ENCODE assay signal across 13 cellular contexts in the genomic region with DNA sequence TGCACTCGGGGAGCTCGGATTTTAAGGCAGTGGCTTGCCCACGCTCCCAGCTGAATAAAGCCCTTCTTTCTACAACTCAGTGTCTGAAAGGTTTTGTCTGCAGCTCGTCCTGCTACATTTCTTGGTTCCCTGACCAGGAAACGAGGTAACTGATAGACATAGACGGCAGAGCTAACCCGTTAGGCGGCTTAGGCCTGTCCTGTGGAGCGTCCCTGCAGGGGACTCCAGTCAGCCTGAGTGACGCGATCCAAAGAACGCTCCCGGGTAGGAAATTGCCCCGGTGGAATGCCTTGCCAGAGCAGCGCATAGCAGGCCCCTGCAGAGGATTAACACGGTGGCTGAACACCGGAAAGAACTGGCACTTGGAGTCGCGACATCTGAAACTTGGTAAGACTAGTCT. TPM values are rescaled to one million over a fixed set of nuclear protein-coding genes. Genes with fewer than 3 reads are reported as not detected.
DNase-seq lines count a peak whose midpoint lies in the region; ATAC-seq and TF ChIP-seq lines count a peak whose summit lies in the region.
"Had no signal": no experiment of that assay in that cellular context is flagged by ENCODE, and none has a peak within 500 bp of the region (broad histone marks: within the 10 kb centered on the region; RNA-seq: fewer than 3 reads in every experiment).

No MANE protein-coding gene starts in this region.

- no peak overlapping the region for H2BK5ac ChIP-seq in mesendoderm (ENCODE audit: low read length)

- H2AK5ac ChIP-seq in mesendoderm (ENCODE audit: low read length), result no peak overlapping the region

- no peak overlapping the region for H3K4me3 ChIP-seq in mesendoderm (ENCODE audit: low read length)
- no peak overlapping the region for H3K4me3 ChIP-seq in suprapubic skin
- H3K4me3 ChIP-seq: SJSA1 had no signal

- no peaks in the 10 kb centered on the region for H3K27me3 Mint-ChIP-seq in stimulated activated naive CD8-positive, alpha-beta T cell treated with anti-CD3 and anti-CD28 coated beads, Interleukin-15, amount 100 ng/mL, for 72 hours
- H3K27me3 Mint-ChIP-seq: effector memory CD8-positive, alpha-beta T cell had no signal

- H3K4me1 ChIP-seq in foreskin keratinocyte (no peaks in the 10 kb centered on the region), mesendoderm (ENCODE audit: control insufficient read depth, low read depth, low read length) (no peaks in the 10 kb centered on the region), suprapubic skin (peaks cover 31% of the 10 kb centered on the region)
- H3K4me1 ChIP-seq: SJSA1 had no signal

- no peak for TF ChIP-seq EP300 in suprapubic skin (IDR thresholded peaks at IDR 0.05)

- H3K27me3 ChIP-seq in foreskin keratinocyte (no peaks in the 10 kb centered on the region), mesendoderm (ENCODE audit: insufficient read depth, low read length, poor library complexity) (no peaks in the 10 kb centered on the region), suprapubic skin (no peaks in the 10 kb centered on the region)
- H3K27me3 ChIP-seq: SJSA1 had no signal

- peaks cover 4% of the 10 kb centered on the region for H3K4me1 Mint-ChIP-seq in stimulated activated naive CD8-positive, alpha-beta T cell treated with anti-CD3 and anti-CD28 coated beads, Interleukin-15, amount 100 ng/mL, for 72 hours

- H3K4me2 ChIP-seq in mesendoderm (ENCODE audit: low read length), result no peak overlapping the region

- peak overlapping the region; percentile 68 for H3K56ac ChIP-seq in mesendoderm (ENCODE audit: low read length)

- DNase-seq in foreskin keratinocyte (peak in 1 of 2 donors; percentile 37), mesendoderm (peak; percentile 97), suprapubic skin (ENCODE audit: low spot score in 2 of 2) (no peak), NCI-H2029 (lab: John Stamatoyannopoulos, UW) (no peak), ureter (ENCODE audit: low spot score) (no peak)
- DNase-seq in stimulated activated naive CD8-positive, alpha-beta T cell treated with anti-CD3 and anti-CD28 coated beads, Interleukin-15, amount 100 ng/mL, for 72 hours, result no peak
- DNase-seq: amniotic stem cell; effector memory CD8-positive, alpha-beta T cell; NCI-H1105; NCI-H526; stimulated activated naive CD4-positive, alpha-beta T cell had no signal

- H3K79me2 ChIP-seq in mesendoderm (ENCODE audit: control insufficient read depth, insufficient read depth, low read length), result no peaks in the 10 kb centered on the region

- WGBS in mesendoderm (ENCODE audit: extremely low coverage, insufficient coverage, low lambda C conversion rate), result no CpG with 5 or more reads among the region's 19 CpGs
- WGBS in suprapubic skin, result 45% methylated on average over 14 of the region's 19 CpGs

- H3K9me3 ChIP-seq in suprapubic skin, result no peaks in the 10 kb centered on the region
- H3K9me3 ChIP-seq: SJSA1 had no signal

- peak overlapping the region; percentile 24 for H3K9ac ChIP-seq in mesendoderm (ENCODE audit: low read length)

- TF ChIP-seq CTCF in VCaP (conservative IDR thresholded peaks at IDR 0.05), result no peak
- no peak for TF ChIP-seq CTCF in foreskin keratinocyte (conservative IDR thresholded peaks at IDR 0.05)
- no peak for TF ChIP-seq CTCF in suprapubic skin (IDR thresholded peaks at IDR 0.05)

- TF ChIP-seq POLR2A in suprapubic skin (IDR thresholded peaks at IDR 0.05), result no peak

- H2BK120ac ChIP-seq in mesendoderm (ENCODE audit: low read depth, low read length), result no peak overlapping the region

- H3K23ac ChIP-seq in mesendoderm (ENCODE audit: low read length), result no peak overlapping the region

- no peak overlapping the region for H3K4me3 Mint-ChIP-seq in stimulated activated naive CD8-positive, alpha-beta T cell treated with anti-CD3 and anti-CD28 coated beads, Interleukin-15, amount 100 ng/mL, for 72 hours
- H3K4me3 Mint-ChIP-seq: effector memory CD8-positive, alpha-beta T cell had no signal

- no peak overlapping the region for H4K8ac ChIP-seq in mesendoderm (ENCODE audit: low read depth, low read length)

- H3K27ac Mint-ChIP-seq in stimulated activated naive CD8-positive, alpha-beta T cell treated with anti-CD3 and anti-CD28 coated beads, Interleukin-15, amount 100 ng/mL, for 72 hours, result no peak overlapping the region
- H3K27ac Mint-ChIP-seq: effector memory CD8-positive, alpha-beta T cell had no signal

- no peaks in the 10 kb centered on the region for H3K36me3 ChIP-seq in mesendoderm (ENCODE audit: control insufficient read depth, insufficient read depth, low read length)
- H3K36me3 ChIP-seq in suprapubic skin, result no peaks in the 10 kb centered on the region
- H3K36me3 ChIP-seq: SJSA1 had no signal

- peak overlapping the region; percentile 78 for H3K18ac ChIP-seq in mesendoderm (ENCODE audit: low read length)

- no peak overlapping the region for H3K4ac ChIP-seq in mesendoderm (ENCODE audit: low read depth, low read length)

- H3K79me1 ChIP-seq in mesendoderm (ENCODE audit: low read length), result no peaks in the 10 kb centered on the region

- H3K9me3 Mint-ChIP-seq in stimulated activated naive CD8-positive, alpha-beta T cell treated with anti-CD3 and anti-CD28 coated beads, Interleukin-15, amount 100 ng/mL, for 72 hours, result no peaks in the 10 kb centered on the region
- H3K9me3 Mint-ChIP-seq: effector memory CD8-positive, alpha-beta T cell had no signal

- no peak overlapping the region for H4K5ac ChIP-seq in mesendoderm (ENCODE audit: low read length)

- no peak overlapping the region for H2BK15ac ChIP-seq in mesendoderm (replicated peaks; ENCODE audit: low read depth)

- H3K27ac ChIP-seq in VCaP, result peak overlapping the region; percentile 95; the same call in 1 of the 2 replicates
- H3K27ac ChIP-seq in foreskin keratinocyte, result no peak overlapping the region
- peak overlapping the region; percentile 73 for H3K27ac ChIP-seq in mesendoderm (ENCODE audit: low read depth, low read length)
- peak overlapping the region; percentile 82 for H3K27ac ChIP-seq in suprapubic skin
- H3K27ac ChIP-seq: SJSA1 had no signal

- peak; percentile 67 for ATAC-seq in foreskin keratinocyte
- no peak for ATAC-seq in stimulated activated naive CD8-positive, alpha-beta T cell treated with anti-CD3 and anti-CD28 coated beads, Interleukin-15, amount 100 ng/mL, for 72 hours
- ATAC-seq: effector memory CD8-positive, alpha-beta T cell had no signal

RNA-seq across cellular contexts. Expression of gene SELENOP, which starts 1.8 kb away (rescaled TPM):
- total RNA-seq in foreskin keratinocyte, result 10.2 and 11.3 TPM in 2 replicates
- 7.0 and 7.6 TPM in 2 replicates for polyA plus RNA-seq in foreskin keratinocyte
- polyA plus RNA-seq in mesendoderm (2013, experiment 1 of 2), result 9.2 TPM
- 9.9 TPM for polyA plus RNA-seq in mesendoderm (2013, experiment 2 of 2)
- total RNA-seq in suprapubic skin, result 100 to 1,000 TPM; 206 to 286 (median 238) TPM
- 87.8 TPM for total RNA-seq in ureter

RNA-seq across cellular contexts. Expression of gene CCDC152, which starts 56.9 kb away (rescaled TPM):
- total RNA-seq in foreskin keratinocyte (2.0 and 2.8 TPM in 2 replicates), suprapubic skin (1 to 10 TPM in 2 of 4 donors, under 1 TPM in 1, not detected in 1; 0.36 to 1.7 (median 1.1) TPM), ureter (0.47 TPM)
- 1.2 and 1.8 TPM in 2 replicates for polyA plus RNA-seq in foreskin keratinocyte
- 8.2 TPM for polyA plus RNA-seq in mesendoderm (2013, experiment 1 of 2)
- 8.8 TPM for polyA plus RNA-seq in mesendoderm (2013, experiment 2 of 2)
- total RNA-seq: SJSA1 had no signal
